In the genomic region with DNA sequence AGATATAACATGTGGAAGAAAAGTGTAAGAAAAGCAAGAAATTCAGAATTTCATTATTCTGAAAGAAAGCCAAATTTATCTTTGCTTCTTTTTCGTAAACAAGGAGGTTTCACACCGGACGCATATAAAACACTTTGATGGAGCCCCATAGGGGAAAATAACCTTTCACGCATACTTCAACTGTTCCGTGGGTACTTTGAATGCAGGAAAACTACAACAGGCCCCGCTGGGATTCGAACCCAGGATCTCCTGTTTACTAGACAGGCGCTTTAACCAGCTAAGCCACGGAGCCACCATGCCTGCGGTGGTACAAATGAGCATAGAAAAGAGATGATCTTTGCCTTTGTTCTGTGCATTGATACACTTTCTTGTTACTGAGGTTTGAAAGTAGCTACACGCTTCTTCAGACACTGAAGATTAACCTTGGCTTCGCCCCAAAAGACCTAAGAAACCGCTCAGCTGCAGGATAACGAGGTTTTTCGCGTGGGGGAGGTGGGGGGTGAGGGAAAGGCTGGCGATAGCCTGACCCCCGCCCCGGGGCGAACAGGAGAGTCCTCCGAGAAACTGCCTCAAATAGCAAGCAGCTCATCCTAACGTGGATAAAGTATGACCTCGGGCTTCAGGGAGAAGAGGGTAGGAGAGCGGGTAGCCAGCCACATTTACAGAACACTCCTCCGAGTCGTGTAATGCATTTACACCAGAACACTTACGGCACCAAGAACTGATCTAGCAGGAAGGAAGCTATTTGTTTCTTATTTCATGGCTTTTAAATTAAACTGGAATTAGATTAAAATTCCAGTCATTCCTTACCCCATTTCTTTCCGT, we compare ENCODE assay signal across 1 cellular context.
TF ChIP-seq lines count a peak whose summit lies in the region.

No MANE protein-coding gene starts in this region.

TF ChIP-seq in SK-N-SH, 30 proteins besides CTCF, POLR2A, EP300 and RAD21 (continued from another document):
- TF ChIP-seq, protein P1, sequence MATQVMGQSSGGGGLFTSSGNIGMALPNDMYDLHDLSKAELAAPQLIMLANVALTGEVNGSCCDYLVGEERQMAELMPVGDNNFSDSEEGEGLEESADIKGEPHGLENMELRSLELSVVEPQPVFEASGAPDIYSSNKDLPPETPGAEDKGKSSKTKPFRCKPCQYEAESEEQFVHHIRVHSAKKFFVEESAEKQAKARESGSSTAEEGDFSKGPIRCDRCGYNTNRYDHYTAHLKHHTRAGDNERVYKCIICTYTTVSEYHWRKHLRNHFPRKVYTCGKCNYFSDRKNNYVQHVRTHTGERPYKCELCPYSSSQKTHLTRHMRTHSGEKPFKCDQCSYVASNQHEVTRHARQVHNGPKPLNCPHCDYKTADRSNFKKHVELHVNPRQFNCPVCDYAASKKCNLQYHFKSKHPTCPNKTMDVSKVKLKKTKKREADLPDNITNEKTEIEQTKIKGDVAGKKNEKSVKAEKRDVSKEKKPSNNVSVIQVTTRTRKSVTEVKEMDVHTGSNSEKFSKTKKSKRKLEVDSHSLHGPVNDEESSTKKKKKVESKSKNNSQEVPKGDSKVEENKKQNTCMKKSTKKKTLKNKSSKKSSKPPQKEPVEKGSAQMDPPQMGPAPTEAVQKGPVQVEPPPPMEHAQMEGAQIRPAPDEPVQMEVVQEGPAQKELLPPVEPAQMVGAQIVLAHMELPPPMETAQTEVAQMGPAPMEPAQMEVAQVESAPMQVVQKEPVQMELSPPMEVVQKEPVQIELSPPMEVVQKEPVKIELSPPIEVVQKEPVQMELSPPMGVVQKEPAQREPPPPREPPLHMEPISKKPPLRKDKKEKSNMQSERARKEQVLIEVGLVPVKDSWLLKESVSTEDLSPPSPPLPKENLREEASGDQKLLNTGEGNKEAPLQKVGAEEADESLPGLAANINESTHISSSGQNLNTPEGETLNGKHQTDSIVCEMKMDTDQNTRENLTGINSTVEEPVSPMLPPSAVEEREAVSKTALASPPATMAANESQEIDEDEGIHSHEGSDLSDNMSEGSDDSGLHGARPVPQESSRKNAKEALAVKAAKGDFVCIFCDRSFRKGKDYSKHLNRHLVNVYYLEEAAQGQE (IDR thresholded peaks at IDR 0.05; ENCODE audit: low read depth, low read length): 0 out of 2 replicates have a peak, but pooled peaks have one; percentile 37
- TF ChIP-seq, protein P2, sequence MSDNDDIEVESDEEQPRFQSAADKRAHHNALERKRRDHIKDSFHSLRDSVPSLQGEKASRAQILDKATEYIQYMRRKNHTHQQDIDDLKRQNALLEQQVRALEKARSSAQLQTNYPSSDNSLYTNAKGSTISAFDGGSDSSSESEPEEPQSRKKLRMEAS (IDR thresholded peaks at IDR 0.05; ENCODE audit: low read depth): 0 out of 2 replicates have a peak, but pooled peaks have one; percentile 41
- TF ChIP-seq, protein P3, sequence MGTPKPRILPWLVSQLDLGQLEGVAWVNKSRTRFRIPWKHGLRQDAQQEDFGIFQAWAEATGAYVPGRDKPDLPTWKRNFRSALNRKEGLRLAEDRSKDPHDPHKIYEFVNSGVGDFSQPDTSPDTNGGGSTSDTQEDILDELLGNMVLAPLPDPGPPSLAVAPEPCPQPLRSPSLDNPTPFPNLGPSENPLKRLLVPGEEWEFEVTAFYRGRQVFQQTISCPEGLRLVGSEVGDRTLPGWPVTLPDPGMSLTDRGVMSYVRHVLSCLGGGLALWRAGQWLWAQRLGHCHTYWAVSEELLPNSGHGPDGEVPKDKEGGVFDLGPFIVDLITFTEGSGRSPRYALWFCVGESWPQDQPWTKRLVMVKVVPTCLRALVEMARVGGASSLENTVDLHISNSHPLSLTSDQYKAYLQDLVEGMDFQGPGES (IDR thresholded peaks at IDR 0.05; ENCODE audit: low read depth, low read length): no peak
- TF ChIP-seq GABPA (IDR thresholded peaks at IDR 0.05; ENCODE audit: low read depth): no peak
- peak; percentile 73 for TF ChIP-seq CHD2 (IDR thresholded peaks at IDR 0.05; ENCODE audit: low read length, partially characterized antibody)
- TF ChIP-seq USF1 (IDR thresholded peaks at IDR 0.05; ENCODE audit: borderline replicate concordance, low read depth): no peak
- TF ChIP-seq EZH2phosphoT487 (IDR thresholded peaks at IDR 0.05; ENCODE audit: borderline replicate concordance, low read depth): no peak
- no peak for TF ChIP-seq JUND (IDR thresholded peaks at IDR 0.05)
- no peak for TF ChIP-seq ELF1 (IDR thresholded peaks at IDR 0.05)
- 0 out of 2 replicates have a peak, but pooled peaks have one; percentile 55 for TF ChIP-seq RCOR1 (IDR thresholded peaks at IDR 0.05; ENCODE audit: low read length)
- TF ChIP-seq, protein P4, sequence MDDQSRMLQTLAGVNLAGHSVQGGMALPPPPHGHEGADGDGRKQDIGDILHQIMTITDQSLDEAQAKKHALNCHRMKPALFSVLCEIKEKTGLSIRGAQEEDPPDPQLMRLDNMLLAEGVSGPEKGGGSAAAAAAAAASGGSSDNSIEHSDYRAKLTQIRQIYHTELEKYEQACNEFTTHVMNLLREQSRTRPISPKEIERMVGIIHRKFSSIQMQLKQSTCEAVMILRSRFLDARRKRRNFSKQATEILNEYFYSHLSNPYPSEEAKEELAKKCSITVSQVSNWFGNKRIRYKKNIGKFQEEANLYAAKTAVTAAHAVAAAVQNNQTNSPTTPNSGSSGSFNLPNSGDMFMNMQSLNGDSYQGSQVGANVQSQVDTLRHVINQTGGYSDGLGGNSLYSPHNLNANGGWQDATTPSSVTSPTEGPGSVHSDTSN (IDR thresholded peaks at IDR 0.05): no peak
- no peak for TF ChIP-seq NRF1 (IDR thresholded peaks at IDR 0.05; ENCODE audit: low read depth, low read length)
- peak; percentile 48; the same call in 1 of the 2 replicates for TF ChIP-seq RXRA (IDR thresholded peaks at IDR 0.05; ENCODE audit: borderline replicate concordance, low read depth)
- TF ChIP-seq MEF2A (IDR thresholded peaks at IDR 0.05; ENCODE audit: borderline replicate concordance, low read depth): no peak
- no peak; the same call in 1 of the 2 replicates for TF ChIP-seq POLR2AphosphoS5 (IDR thresholded peaks at IDR 0.05; ENCODE audit: low read depth, low read length)
- TF ChIP-seq, protein P5, sequence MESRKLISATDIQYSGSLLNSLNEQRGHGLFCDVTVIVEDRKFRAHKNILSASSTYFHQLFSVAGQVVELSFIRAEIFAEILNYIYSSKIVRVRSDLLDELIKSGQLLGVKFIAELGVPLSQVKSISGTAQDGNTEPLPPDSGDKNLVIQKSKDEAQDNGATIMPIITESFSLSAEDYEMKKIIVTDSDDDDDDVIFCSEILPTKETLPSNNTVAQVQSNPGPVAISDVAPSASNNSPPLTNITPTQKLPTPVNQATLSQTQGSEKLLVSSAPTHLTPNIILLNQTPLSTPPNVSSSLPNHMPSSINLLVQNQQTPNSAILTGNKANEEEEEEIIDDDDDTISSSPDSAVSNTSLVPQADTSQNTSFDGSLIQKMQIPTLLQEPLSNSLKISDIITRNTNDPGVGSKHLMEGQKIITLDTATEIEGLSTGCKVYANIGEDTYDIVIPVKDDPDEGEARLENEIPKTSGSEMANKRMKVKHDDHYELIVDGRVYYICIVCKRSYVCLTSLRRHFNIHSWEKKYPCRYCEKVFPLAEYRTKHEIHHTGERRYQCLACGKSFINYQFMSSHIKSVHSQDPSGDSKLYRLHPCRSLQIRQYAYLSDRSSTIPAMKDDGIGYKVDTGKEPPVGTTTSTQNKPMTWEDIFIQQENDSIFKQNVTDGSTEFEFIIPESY (IDR thresholded peaks at IDR 0.05; ENCODE audit: borderline replicate concordance, low read depth): no peak
- 0 out of 2 replicates have a peak, but pooled peaks have one; percentile 15 for TF ChIP-seq TAF1 (IDR thresholded peaks at IDR 0.05; ENCODE audit: borderline replicate concordance, low read depth, low read length)
- TF ChIP-seq TCF12 (IDR thresholded peaks at IDR 0.05): peak; percentile 12; the same call in 1 of the 2 replicates
- no peak; the same call in 1 of the 2 replicates for TF ChIP-seq MXI1 (IDR thresholded peaks at IDR 0.05; ENCODE audit: low read depth, low read length)
